In genomic region chr20:53870426-53871199, GRCh38 we compare ENCODE assay signal across 9 cellular contexts.
DNase-seq lines count a peak whose midpoint lies in the region; ATAC-seq, FAIRE-seq and TF ChIP-seq lines count a peak whose summit lies in the region.
"Had no signal": no experiment of that assay in that cellular context is flagged by ENCODE, and none has a peak within 500 bp of the region (broad histone marks: within the 10 kb centered on the region; RNA-seq: fewer than 3 reads in every experiment).

No MANE protein-coding gene starts in this region.

- ATAC-seq in activated CD8-positive, alpha-beta memory T cell treated with anti-CD3 and anti-CD28 coated beads, Interleukin-2, amount 10 ng/mL, durations not matched to agents 7 days and 5 days = no peak
- no peak for ATAC-seq in lower lobe of right lung
- no peak for ATAC-seq in GM21367 (IDR thresholded peaks at IDR 0.05; ENCODE audit: unreplicated experiment)

- no peaks in the 10 kb centered on the region for H3K9me3 ChIP-seq in Peyer's patch
- H3K9me3 ChIP-seq in kidney (ENCODE audit: control insufficient read depth in 1 of 2, low read length in 2 of 2) = no peaks in the 10 kb centered on the region
- no peaks in the 10 kb centered on the region for H3K9me3 ChIP-seq in thymus (ENCODE audit: control insufficient read depth)
- no peaks in the 10 kb centered on the region for H3K9me3 ChIP-seq in lower lobe of right lung

- H3K9ac ChIP-seq in kidney (ENCODE audit: low read length in 2 of 2) = no peak overlapping the region

- intact Hi-C loops in kidney (cut with DNase I) (no loop called here), lower lobe of right lung (cut with DNase I) (no loop called here)

- TF ChIP-seq CTCF in Peyer's patch (IDR thresholded peaks at IDR 0.05) (no peak), kidney (IDR thresholded peaks at IDR 0.05; ENCODE audit: borderline replicate concordance, extremely low read depth, insufficient read depth) (no peak), lower lobe of right lung (IDR thresholded peaks at IDR 0.05) (no peak)

- peak overlapping the region in 1 of 4 donors; percentile 15 for H3K4me3 ChIP-seq in Peyer's patch
- no peak overlapping the region for H3K4me3 ChIP-seq in kidney (ENCODE audit: low read length in 2 of 2)
- H3K4me3 ChIP-seq in thymus (ENCODE audit: low read length) = no peak overlapping the region
- H3K4me3 ChIP-seq in lower lobe of right lung = no peak overlapping the region

- no peaks in the 10 kb centered on the region for H3K27me3 Mint-ChIP-seq in activated CD8-positive, alpha-beta memory T cell treated with anti-CD3 and anti-CD28 coated beads, Interleukin-2, amount 10 ng/mL, durations not matched to agents 7 days and 5 days

- H3K4me3 Mint-ChIP-seq in activated CD8-positive, alpha-beta memory T cell treated with anti-CD3 and anti-CD28 coated beads, Interleukin-2, amount 10 ng/mL, durations not matched to agents 7 days and 5 days = no peak overlapping the region

- H3K27ac ChIP-seq in Peyer's patch (peak overlapping the region; percentile 53 to 77 (median 68)), kidney (ENCODE audit: low read depth in 2 of 2, low read length in 2 of 2) (peak overlapping the region; percentile 55 to 62), thymus (ENCODE audit: low read depth) (peak overlapping the region; percentile 3), lower lobe of right lung (no peak overlapping the region)

- no peaks in the 10 kb centered on the region for H3K36me3 ChIP-seq in Peyer's patch
- H3K36me3 ChIP-seq in kidney (ENCODE audit: control insufficient read depth in 1 of 2, insufficient read depth in 2 of 2, low read length in 2 of 2) = no peaks in the 10 kb centered on the region
- H3K36me3 ChIP-seq in thymus (ENCODE audit: control insufficient read depth, insufficient read depth) = no peaks in the 10 kb centered on the region
- H3K36me3 ChIP-seq in lower lobe of right lung = no peaks in the 10 kb centered on the region
- H3K36me3 ChIP-seq: WERI-Rb-1 had no signal

- H3K27me3 ChIP-seq in Peyer's patch (no peaks in the 10 kb centered on the region), thymus (ENCODE audit: control insufficient read depth, insufficient read depth) (no peaks in the 10 kb centered on the region), lower lobe of right lung (ENCODE audit: low read depth) (no peaks in the 10 kb centered on the region)

- peak overlapping the region; percentile 74 for H3K27ac Mint-ChIP-seq in activated CD8-positive, alpha-beta memory T cell treated with anti-CD3 and anti-CD28 coated beads, Interleukin-2, amount 10 ng/mL, durations not matched to agents 7 days and 5 days

- H3K36me3 Mint-ChIP-seq in activated CD8-positive, alpha-beta memory T cell treated with anti-CD3 and anti-CD28 coated beads, Interleukin-2, amount 10 ng/mL, durations not matched to agents 7 days and 5 days = peaks cover 2% of the 10 kb centered on the region

- H3K9me3 Mint-ChIP-seq in activated CD8-positive, alpha-beta memory T cell treated with anti-CD3 and anti-CD28 coated beads, Interleukin-2, amount 10 ng/mL, durations not matched to agents 7 days and 5 days (ENCODE audit: low read depth) = no peaks in the 10 kb centered on the region

- CTCF ChIA-PET in activated CD8-positive, alpha-beta memory T cell treated with anti-CD3 and anti-CD28 coated beads, Interleukin-2, amount 10 ng/mL, durations not matched to agents 7 days and 5 days (lab: Charles Lee) = interaction anchor here (0.6 to 2.0 kb wide), 12 partner anchors 9 to 294 kb away, joined by 3 to 13 read pairs (median 3); no protein-coding TSS in a partner anchor

- no peak for DNase-seq in activated CD8-positive, alpha-beta memory T cell treated with anti-CD3 and anti-CD28 coated beads, Interleukin-2, amount 10 ng/mL, durations not matched to agents 7 days and 5 days
- DNase-seq in activated CD8-positive, alpha-beta memory T cell treated with anti-CD3 and anti-CD28 coated beads, Interleukin-2, amount 50 U/mL, for 4 hours = no peak
- DNase-seq in Peyer's patch (no peak), kidney (no peak), lower lobe of right lung (no peak)
- DNase-seq in NK-92 treated with Interleukin-12 subunit alpha and Interleukin-12 subunit beta, amount 100 ng/mL, for 24 hours (lab: John Stamatoyannopoulos, UW) = no peak

- TF ChIP-seq POLR2A in Peyer's patch (IDR thresholded peaks at IDR 0.05) = no peak

- FAIRE-seq in kidney (lab: Jason Lieb, UNC) = no peak

- peaks cover 66% of the 10 kb centered on the region for H3K4me1 Mint-ChIP-seq in activated CD8-positive, alpha-beta memory T cell treated with anti-CD3 and anti-CD28 coated beads, Interleukin-2, amount 10 ng/mL, durations not matched to agents 7 days and 5 days

- 81% methylated on average over 6 of the region's 6 CpGs for WGBS in thymus

- H3K4me1 ChIP-seq in Peyer's patch (peaks cover 0 to 57% (median 24%) of the 10 kb centered on the region in 4 donors), kidney (ENCODE audit: control insufficient read depth in 1 of 2, insufficient read depth in 1 of 2, low read depth in 1 of 2, low read length in 2 of 2) (peaks cover 20 to 32% of the 10 kb centered on the region in 2 donors), thymus (ENCODE audit: control insufficient read depth, insufficient read depth, low read length) (peaks cover 31% of the 10 kb centered on the region), lower lobe of right lung (peaks cover 40% of the 10 kb centered on the region)
